22 cellular contexts compared by ENCODE assay signal in genomic region chr22:35505394-35506258, GRCh38. TPM values are rescaled to one million over a fixed set of nuclear protein-coding genes. Genes with fewer than 3 reads are reported as not detected.
"Had no signal": no experiment of that assay in that cellular context is flagged by ENCODE, and none has a peak within 500 bp of the region (broad histone marks: within the 10 kb centered on the region; RNA-seq: fewer than 3 reads in every experiment).

No MANE protein-coding gene starts in this region.

- H3K36me3 ChIP-seq: brain microvascular endothelial cell, prostate gland had no signal

- H3K9me3 ChIP-seq: prostate gland had no signal

- H3K4me1 ChIP-seq: foreskin keratinocyte, prostate gland had no signal

- H3K4me3 ChIP-seq: prostate gland had no signal

- H3K27ac ChIP-seq: brain microvascular endothelial cell, foreskin keratinocyte had no signal

- H3K4me3 Mint-ChIP-seq: activated B cell treated with CpG ODN at 0.5 μM for 24 hours; activated CD4-positive, alpha-beta T cell treated with anti-CD3 and anti-CD28 coated beads, Interleukin-2, amount 10 ng/mL, durations not matched to agents 24 days and 14 days; activated CD8-positive, alpha-beta T cell treated with anti-CD3 and anti-CD28 coated beads, Interleukin-2, amount 10 ng/mL, durations not matched to agents 7 days and 5 days; activated naive CD8-positive, alpha-beta T cell; activated T-cell treated with anti-CD3 and anti-CD28 coated beads, Interleukin-2, amount 50 U/mL, for 72 hours; dendritic cell treated with granulocyte-macrophage colony-stimulating factor and Interleukin-4, amounts not matched to agents 40 ng/mL and 50 ng/mL, for 4 days; effector memory CD8-positive, alpha-beta T cell; nephron progenitor cell; stimulated activated naive CD8-positive, alpha-beta T cell treated with anti-CD3 and anti-CD28 coated beads, Interleukin-15, Interleukin-2, amounts not matched to agents 100 ng/mL and 50 ng/mL, for 24 hours; type B pancreatic cell had no signal

- H3K4me1 Mint-ChIP-seq: activated B cell treated with CpG ODN at 0.5 μM for 24 hours; activated CD4-positive, alpha-beta T cell treated with anti-CD3 and anti-CD28 coated beads, Interleukin-2, amount 10 ng/mL, durations not matched to agents 24 days and 14 days had no signal

- DNase-seq: activated B cell treated with CpG ODN at 0.5 μM for 24 hours; activated CD4-positive, alpha-beta T cell treated with anti-CD3 and anti-CD28 coated beads, Interleukin-2, amount 10 ng/mL, durations not matched to agents 24 days and 14 days; activated CD8-positive, alpha-beta memory T cell treated with anti-CD3 and anti-CD28 coated beads, Interleukin-2, amount 50 U/mL, for 48 hours; activated CD8-positive, alpha-beta T cell treated with anti-CD3 and anti-CD28 coated beads, Interleukin-2, amount 10 ng/mL, durations not matched to agents 7 days and 5 days; activated gamma-delta T cell; activated T-cell treated with anti-CD3 and anti-CD28 coated beads, Interleukin-2, amount 50 U/mL, for 72 hours; brain microvascular endothelial cell; cerebellar nuclear complex; effector memory CD8-positive, alpha-beta T cell; glutamatergic neuron; kidney glomerular epithelial cell; nephron progenitor cell; right cardiac atrium; small intestine; stimulated activated CD4-positive, alpha-beta T cell treated with anti-CD3 and anti-CD28 coated beads, Interleukin-4, amount 100 ng/mL, for 24 hours had no signal

- H3K27ac Mint-ChIP-seq: activated B cell treated with CpG ODN at 0.5 μM for 24 hours; activated CD4-positive, alpha-beta T cell treated with anti-CD3 and anti-CD28 coated beads, Interleukin-2, amount 10 ng/mL, durations not matched to agents 24 days and 14 days; activated CD8-positive, alpha-beta T cell treated with anti-CD3 and anti-CD28 coated beads, Interleukin-2, amount 10 ng/mL, durations not matched to agents 7 days and 5 days; activated naive CD8-positive, alpha-beta T cell; activated T-cell treated with anti-CD3 and anti-CD28 coated beads, Interleukin-2, amount 50 U/mL, for 72 hours; dendritic cell treated with granulocyte-macrophage colony-stimulating factor and Interleukin-4, amounts not matched to agents 40 ng/mL and 50 ng/mL, for 4 days; effector memory CD8-positive, alpha-beta T cell; nephron progenitor cell; stimulated activated naive CD8-positive, alpha-beta T cell treated with anti-CD3 and anti-CD28 coated beads, Interleukin-15, Interleukin-2, amounts not matched to agents 100 ng/mL and 50 ng/mL, for 24 hours; type B pancreatic cell had no signal

- H3K9me3 Mint-ChIP-seq: activated B cell treated with CpG ODN at 0.5 μM for 24 hours; activated CD4-positive, alpha-beta T cell treated with anti-CD3 and anti-CD28 coated beads, Interleukin-2, amount 10 ng/mL, durations not matched to agents 24 days and 14 days; activated T-cell treated with anti-CD3 and anti-CD28 coated beads, Interleukin-2, amount 50 U/mL, for 72 hours; dendritic cell treated with granulocyte-macrophage colony-stimulating factor and Interleukin-4, amounts not matched to agents 40 ng/mL and 50 ng/mL, for 4 days; effector memory CD8-positive, alpha-beta T cell; nephron progenitor cell; stimulated activated naive CD8-positive, alpha-beta T cell treated with anti-CD3 and anti-CD28 coated beads, Interleukin-15, Interleukin-2, amounts not matched to agents 100 ng/mL and 50 ng/mL, for 24 hours; type B pancreatic cell had no signal

- ATAC-seq: activated CD8-positive, alpha-beta T cell treated with anti-CD3 and anti-CD28 coated beads, Interleukin-2, amount 10 ng/mL, durations not matched to agents 7 days and 5 days; activated T-cell treated with anti-CD3 and anti-CD28 coated beads, Interleukin-2, amount 50 U/mL, for 72 hours; effector memory CD8-positive, alpha-beta T cell; foreskin keratinocyte; right cardiac atrium had no signal

RNA-seq across cellular contexts. Expression of gene RASD2, which starts 35.0 kb away (rescaled TPM):
- total RNA-seq: activated B cell treated with CpG ODN at 0.5 μM for 24 hours; activated CD4-positive, alpha-beta T cell treated with anti-CD3 and anti-CD28 coated beads, Interleukin-2, amount 10 ng/mL, durations not matched to agents 24 days and 14 days; T-helper 2 cell treated with Interferon-gamma antibody and Interleukin-4, amounts not matched to agents 100 ng/mL and 5 ng/mL, for 36 hours had no signal
